Comparison of ENCODE assay signal across 24 cellular contexts in genomic region chr11:69393865-69394233, GRCh38.
"Had no signal": no experiment of that assay in that cellular context is flagged by ENCODE, and none has a peak within 500 bp of the region (broad histone marks: within the 10 kb centered on the region; RNA-seq: fewer than 3 reads in every experiment).

No MANE protein-coding gene starts in this region.

- H3K27me3 ChIP-seq: ascending aorta, Peyer's patch had no signal

- H3K9me3 ChIP-seq: Peyer's patch had no signal

- H3K27ac Mint-ChIP-seq: activated CD8-positive, alpha-beta memory T cell treated with anti-CD3 and anti-CD28 coated beads, Interleukin-2, amount 10 ng/mL, durations not matched to agents 7 days and 5 days; activated naive CD4-positive, alpha-beta T cell treated with anti-CD3 and anti-CD28 coated beads, Interleukin-2, amount 50 U/mL, for 24 hours; activated T-cell treated with anti-CD3 and anti-CD28 coated beads, Interleukin-2, amount 50 U/mL, for 24 hours; activated T-helper 1 cell treated with anti-CD3 and anti-CD28 coated beads, Interleukin-12 subunit alpha, Interleukin-12 subunit beta, Interleukin-2, Interleukin-4 antibody, amounts not matched to agents 30 ng/mL and 10 ng/mL and 1 ng/mL, durations not matched to agents 14 hours and 24 hours and 36 hours; T-helper 1 cell treated with Interleukin-12 subunit alpha and Interleukin-12 subunit beta and Interleukin-4 antibody, amounts not matched to agents 30 μg/mL and 1 μg/mL, for 36 hours; WTC11 had no signal

- H3K4me3 Mint-ChIP-seq: activated CD8-positive, alpha-beta memory T cell treated with anti-CD3 and anti-CD28 coated beads, Interleukin-2, amount 10 ng/mL, durations not matched to agents 7 days and 5 days; activated naive CD4-positive, alpha-beta T cell treated with anti-CD3 and anti-CD28 coated beads, Interleukin-2, amount 50 U/mL, for 24 hours; activated T-cell treated with anti-CD3 and anti-CD28 coated beads, Interleukin-2, amount 50 U/mL, for 24 hours; activated T-helper 1 cell treated with anti-CD3 and anti-CD28 coated beads, Interleukin-12 subunit alpha, Interleukin-12 subunit beta, Interleukin-2, Interleukin-4 antibody, amounts not matched to agents 30 ng/mL and 10 ng/mL and 1 ng/mL, durations not matched to agents 14 hours and 24 hours and 36 hours; brain; T-helper 1 cell treated with Interleukin-12 subunit alpha and Interleukin-12 subunit beta and Interleukin-4 antibody, amounts not matched to agents 30 μg/mL and 1 μg/mL, for 36 hours; WTC11 had no signal

- H3K36me3 Mint-ChIP-seq: activated CD8-positive, alpha-beta memory T cell treated with anti-CD3 and anti-CD28 coated beads, Interleukin-2, amount 10 ng/mL, durations not matched to agents 7 days and 5 days; activated naive CD4-positive, alpha-beta T cell treated with anti-CD3 and anti-CD28 coated beads, Interleukin-2, amount 50 U/mL, for 24 hours; brain had no signal

- H3K4me1 Mint-ChIP-seq: activated CD8-positive, alpha-beta memory T cell treated with anti-CD3 and anti-CD28 coated beads, Interleukin-2, amount 10 ng/mL, durations not matched to agents 7 days and 5 days; activated naive CD4-positive, alpha-beta T cell treated with anti-CD3 and anti-CD28 coated beads, Interleukin-2, amount 50 U/mL, for 24 hours had no signal

- H3K27me3 Mint-ChIP-seq: activated CD8-positive, alpha-beta memory T cell treated with anti-CD3 and anti-CD28 coated beads, Interleukin-2, amount 10 ng/mL, durations not matched to agents 7 days and 5 days; activated naive CD4-positive, alpha-beta T cell treated with anti-CD3 and anti-CD28 coated beads, Interleukin-2, amount 50 U/mL, for 24 hours; activated T-cell treated with anti-CD3 and anti-CD28 coated beads, Interleukin-2, amount 50 U/mL, for 24 hours had no signal

- H3K4me1 ChIP-seq: ascending aorta, Peyer's patch had no signal

- DNase-seq: activated CD4-positive, alpha-beta T cell treated with anti-CD3 and anti-CD28 coated beads for 48 hours; activated CD4-positive, alpha-beta T cell treated with anti-CD3 and anti-CD28 coated beads, Interleukin-2, amount 50 U/mL, for 48 hours; activated CD4-positive, CD25-positive, alpha-beta regulatory T cell treated with anti-CD3 and anti-CD28 coated beads, Interleukin-2, amount 50 U/mL, for 72 hours; activated CD8-positive, alpha-beta memory T cell treated with anti-CD3 and anti-CD28 coated beads, Interleukin-2, amount 10 ng/mL, durations not matched to agents 7 days and 5 days; activated effector memory CD4-positive, alpha-beta T cell treated with Interleukin-2 at 50 U/mL for 16 hours; activated naive CD4-positive, alpha-beta T cell; activated T-cell treated with anti-CD3 and anti-CD28 coated beads, Interleukin-2, amount 50 U/mL, for 24 hours; Kasumi-1; KBM-7; NCI-H1105 treated with DMSO at 0.1 percent for 48 hours; NCI-H1436 treated with DMSO at 0.1 percent for 48 hours; NCI-H187 treated with DMSO at 0.1 percent for 48 hours; NCI-H2081 treated with DMSO at 0.1 percent for 48 hours; NCI-H446; NCI-H524; SHP77 had no signal

- ATAC-seq: activated CD8-positive, alpha-beta memory T cell treated with anti-CD3 and anti-CD28 coated beads, Interleukin-2, amount 10 ng/mL, durations not matched to agents 7 days and 5 days; WTC11 had no signal

- H3K4me3 ChIP-seq: ascending aorta, Peyer's patch had no signal

- H3K27ac ChIP-seq: ascending aorta, Peyer's patch, RWPE1 had no signal

- H3K36me3 ChIP-seq: ascending aorta, Peyer's patch had no signal

- H3K9me3 Mint-ChIP-seq: T-helper 1 cell treated with Interleukin-12 subunit alpha and Interleukin-12 subunit beta and Interleukin-4 antibody, amounts not matched to agents 30 μg/mL and 1 μg/mL, for 36 hours had no signal
